Comparison of ENCODE assay signal across 21 cellular contexts in genomic region chr5:157309796-157310195, GRCh38. TPM values are rescaled to one million over a fixed set of nuclear protein-coding genes. Genes with fewer than 3 reads are reported as not detected.
DNase-seq lines count a peak whose midpoint lies in the region; ATAC-seq, FAIRE-seq and TF ChIP-seq lines count a peak whose summit lies in the region.
"Had no signal": no experiment of that assay in that cellular context is flagged by ENCODE, and none has a peak within 500 bp of the region (broad histone marks: within the 10 kb centered on the region; RNA-seq: fewer than 3 reads in every experiment).

No MANE protein-coding gene starts in this region.

- CTCF ChIA-PET in activated CD8-positive, alpha-beta T cell treated with anti-CD3 and anti-CD28 coated beads for 36 hours (lab: Charles Lee), result interaction anchor here (1.0 to 1.5 kb wide), 3 partner anchors 9 to 35 kb away, joined by 3 to 4 read pairs (median 3); no protein-coding TSS in a partner anchor
- CTCF ChIA-PET in activated CD8-positive, alpha-beta T cell treated with anti-CD3 and anti-CD28 coated beads, Interleukin-2, amount 10 ng/mL, durations not matched to agents 7 days and 5 days (lab: Charles Lee), result interaction anchor here (1.4 to 1.7 kb wide), 2 partner anchors 8 to 43 kb away, joined by 3 to 5 read pairs; no protein-coding TSS in a partner anchor

- no peak for ATAC-seq in activated CD8-positive, alpha-beta T cell treated with anti-CD3 and anti-CD28 coated beads for 36 hours
- no peak for ATAC-seq in activated CD8-positive, alpha-beta T cell treated with anti-CD3 and anti-CD28 coated beads, Interleukin-2, amount 10 ng/mL, durations not matched to agents 7 days and 5 days
- ATAC-seq: body of pancreas; stimulated activated memory B cell treated with anti-CD40 and anti-IgM and Interleukin-4, amounts not matched to agents 10 μg/mL and 1 μg/mL and 100 μg/mL, for 72 hours had no signal

- no peaks in the 10 kb centered on the region for H3K9me3 Mint-ChIP-seq in activated CD8-positive, alpha-beta T cell treated with anti-CD3 and anti-CD28 coated beads for 36 hours
- H3K9me3 Mint-ChIP-seq in activated CD8-positive, alpha-beta T cell treated with anti-CD3 and anti-CD28 coated beads, Interleukin-2, amount 10 ng/mL, durations not matched to agents 7 days and 5 days (ENCODE audit: insufficient read depth), result no peaks in the 10 kb centered on the region
- H3K9me3 Mint-ChIP-seq in activated naive CD8-positive, alpha-beta T cell treated with anti-CD3 and anti-CD28 coated beads for 36 hours, result peaks cover 7% of the 10 kb centered on the region
- no peaks in the 10 kb centered on the region for H3K9me3 Mint-ChIP-seq in neural progenitor cell
- H3K9me3 Mint-ChIP-seq: CD4-positive, alpha-beta memory T cell; T-helper 2 cell treated with Interferon-gamma antibody and Interleukin-4, amounts not matched to agents 5 μg/mL and 100 μg/mL, for 36 hours had no signal

- TF ChIP-seq POLR2A in H54 (IDR thresholded peaks at IDR 0.05; ENCODE audit: low read depth, low read length), result no peak

- H3F3A ChIP-seq in neural progenitor cell (ENCODE audit: low read depth), result no peaks in the 10 kb centered on the region

- intact Hi-C loops in activated CD8-positive, alpha-beta T cell treated with anti-CD3 and anti-CD28 coated beads for 36 hours (cut with micrococcal nuclease), result loop anchor here (5.0 kb wide), 1 partner anchor 162 kb away; no protein-coding TSS in a partner anchor
- intact Hi-C loops in head of caudate nucleus (cut with DNase I), result loop anchor here (5.0 kb wide), 2 partner anchors 42 to 57 kb away; partner anchors contain the start of gene CYFIP2

- H3K36me3 Mint-ChIP-seq in activated CD8-positive, alpha-beta T cell treated with anti-CD3 and anti-CD28 coated beads for 36 hours (ENCODE audit: low read depth), result peaks cover 68% of the 10 kb centered on the region
- peaks cover 83% of the 10 kb centered on the region for H3K36me3 Mint-ChIP-seq in activated CD8-positive, alpha-beta T cell treated with anti-CD3 and anti-CD28 coated beads, Interleukin-2, amount 10 ng/mL, durations not matched to agents 7 days and 5 days (ENCODE audit: low read depth)
- H3K36me3 Mint-ChIP-seq in activated naive CD8-positive, alpha-beta T cell treated with anti-CD3 and anti-CD28 coated beads for 36 hours, result peaks cover 59% of the 10 kb centered on the region
- peaks cover 5% of the 10 kb centered on the region for H3K36me3 Mint-ChIP-seq in neural progenitor cell

- no peak overlapping the region for H3K4me3 Mint-ChIP-seq in activated CD8-positive, alpha-beta T cell treated with anti-CD3 and anti-CD28 coated beads for 36 hours
- H3K4me3 Mint-ChIP-seq in activated CD8-positive, alpha-beta T cell treated with anti-CD3 and anti-CD28 coated beads, Interleukin-2, amount 10 ng/mL, durations not matched to agents 7 days and 5 days, result no peak overlapping the region
- no peak overlapping the region for H3K4me3 Mint-ChIP-seq in activated naive CD8-positive, alpha-beta T cell treated with anti-CD3 and anti-CD28 coated beads for 36 hours
- H3K4me3 Mint-ChIP-seq in neural progenitor cell, result no peak overlapping the region
- H3K4me3 Mint-ChIP-seq: stimulated activated memory B cell treated with anti-CD40 and anti-IgM and Interleukin-4, amounts not matched to agents 10 μg/mL and 1 μg/mL and 100 μg/mL, for 72 hours; T-helper 2 cell treated with Interferon-gamma antibody and Interleukin-4, amounts not matched to agents 5 μg/mL and 100 μg/mL, for 36 hours had no signal

- H3K4me2 ChIP-seq in neural progenitor cell, result no peak overlapping the region

- H2AFZ ChIP-seq in neural progenitor cell (replicated peaks), result no peak overlapping the region

- peaks cover 66% of the 10 kb centered on the region for H3K4me1 Mint-ChIP-seq in activated CD8-positive, alpha-beta T cell treated with anti-CD3 and anti-CD28 coated beads for 36 hours (ENCODE audit: low read depth)
- peaks cover 54% of the 10 kb centered on the region for H3K4me1 Mint-ChIP-seq in activated CD8-positive, alpha-beta T cell treated with anti-CD3 and anti-CD28 coated beads, Interleukin-2, amount 10 ng/mL, durations not matched to agents 7 days and 5 days (ENCODE audit: low read depth)
- peaks cover 62% of the 10 kb centered on the region for H3K4me1 Mint-ChIP-seq in activated naive CD8-positive, alpha-beta T cell treated with anti-CD3 and anti-CD28 coated beads for 36 hours
- H3K4me1 Mint-ChIP-seq in neural progenitor cell, result peaks cover 3% of the 10 kb centered on the region

- no peaks in the 10 kb centered on the region for H3K27me3 Mint-ChIP-seq in activated CD8-positive, alpha-beta T cell treated with anti-CD3 and anti-CD28 coated beads for 36 hours
- no peaks in the 10 kb centered on the region for H3K27me3 Mint-ChIP-seq in activated CD8-positive, alpha-beta T cell treated with anti-CD3 and anti-CD28 coated beads, Interleukin-2, amount 10 ng/mL, durations not matched to agents 7 days and 5 days (ENCODE audit: low read depth)
- no peaks in the 10 kb centered on the region for H3K27me3 Mint-ChIP-seq in activated naive CD8-positive, alpha-beta T cell treated with anti-CD3 and anti-CD28 coated beads for 36 hours
- peaks cover 2% of the 10 kb centered on the region for H3K27me3 Mint-ChIP-seq in neural progenitor cell (ENCODE audit: insufficient read depth, low read depth)
- H3K27me3 Mint-ChIP-seq: CD4-positive, alpha-beta memory T cell; stimulated activated memory B cell treated with anti-CD40 and anti-IgM and Interleukin-4, amounts not matched to agents 10 μg/mL and 1 μg/mL and 100 μg/mL, for 72 hours had no signal

- TF ChIP-seq CTCF in activated CD8-positive, alpha-beta T cell treated with anti-CD3 and anti-CD28 coated beads for 36 hours (IDR thresholded peaks at IDR 0.05), result no peak
- no peak for TF ChIP-seq CTCF in neural progenitor cell (IDR thresholded peaks at IDR 0.05)

- H3K4me1 ChIP-seq in neural progenitor cell, result peaks cover 6% of the 10 kb centered on the region
- H3K4me1 ChIP-seq: body of pancreas had no signal

- H3K79me2 ChIP-seq in neural progenitor cell (ENCODE audit: low read depth), result no peaks in the 10 kb centered on the region

- H3K27me3 ChIP-seq in neural progenitor cell, result no peaks in the 10 kb centered on the region
- H3K27me3 ChIP-seq: body of pancreas, thyroid gland had no signal

- POLR2A ChIA-PET in activated CD8-positive, alpha-beta T cell treated with anti-CD3 and anti-CD28 coated beads for 36 hours (lab: Charles Lee), result no interaction called here
- POLR2A ChIA-PET in activated CD8-positive, alpha-beta T cell treated with anti-CD3 and anti-CD28 coated beads, Interleukin-2, amount 10 ng/mL, durations not matched to agents 7 days and 5 days (lab: Charles Lee), result no interaction called here

- H3K27ac Mint-ChIP-seq in activated CD8-positive, alpha-beta T cell treated with anti-CD3 and anti-CD28 coated beads for 36 hours, result peak overlapping the region; percentile 80
- no peak overlapping the region for H3K27ac Mint-ChIP-seq in activated CD8-positive, alpha-beta T cell treated with anti-CD3 and anti-CD28 coated beads, Interleukin-2, amount 10 ng/mL, durations not matched to agents 7 days and 5 days
- peak overlapping the region; percentile 78 for H3K27ac Mint-ChIP-seq in activated naive CD8-positive, alpha-beta T cell treated with anti-CD3 and anti-CD28 coated beads for 36 hours
- no peak overlapping the region for H3K27ac Mint-ChIP-seq in neural progenitor cell

- H3K27ac ChIP-seq in neural progenitor cell, result no peak overlapping the region
- H3K27ac ChIP-seq: body of pancreas, thyroid gland had no signal

- FAIRE-seq in H54 (lab: Jason Lieb, UNC), result no peak
- FAIRE-seq: colon had no signal

- H3K4me3 ChIP-seq in neural progenitor cell, result no peak overlapping the region
- H3K4me3 ChIP-seq: body of pancreas, thyroid gland had no signal

- H3K9me3 ChIP-seq in neural progenitor cell (ENCODE audit: low read depth), result no peaks in the 10 kb centered on the region
- H3K9me3 ChIP-seq: body of pancreas, thyroid gland had no signal

- H3K9ac ChIP-seq in neural progenitor cell, result no peak overlapping the region

- DNase-seq in activated CD8-positive, alpha-beta T cell treated with anti-CD3 and anti-CD28 coated beads for 36 hours, result no peak
- no peak for DNase-seq in activated CD8-positive, alpha-beta T cell treated with anti-CD3 and anti-CD28 coated beads, Interleukin-2, amount 10 ng/mL, durations not matched to agents 7 days and 5 days
- DNase-seq in H54 (ENCODE audit: insufficient read length, low spot score) (peak; percentile 28), neural progenitor cell (ENCODE audit: low spot score) (peak; percentile 47), NCI-H2081 treated with DMSO at 0.1 percent for 48 hours (lab: John Stamatoyannopoulos, UW) (no peak), head of caudate nucleus (no peak), HuH-7 (ENCODE audit: low spot score) (no peak)
- no peak for DNase-seq in activated naive CD8-positive, alpha-beta T cell treated with anti-CD3 and anti-CD28 coated beads for 36 hours
- DNase-seq: activated effector memory CD4-positive, alpha-beta T cell treated with Interleukin-2 at 50 U/mL for 16 hours; body of pancreas; DMS79 treated with DMSO at 0.1 percent for 48 hours; midbrain; NCI-H524 treated with DMSO at 0.1 percent for 48 hours; nucleus accumbens; retina; SIG-M5; thyroid gland had no signal

- peaks cover 4% of the 10 kb centered on the region for H4K20me1 ChIP-seq in neural progenitor cell (ENCODE audit: low read depth)

- H3K36me3 ChIP-seq in neural progenitor cell, result no peaks in the 10 kb centered on the region
- H3K36me3 ChIP-seq: thyroid gland had no signal

RNA-seq across cellular contexts. Expression of gene CYFIP2, which starts 43.9 kb away (rescaled TPM):
- 100 to 1,000 TPM; 350 to 351 TPM for total RNA-seq in activated CD8-positive, alpha-beta T cell treated with anti-CD3 and anti-CD28 coated beads for 36 hours
- 100 to 1,000 TPM; 512 to 516 TPM for total RNA-seq in activated CD8-positive, alpha-beta T cell treated with anti-CD3 and anti-CD28 coated beads, Interleukin-2, amount 10 ng/mL, durations not matched to agents 7 days and 5 days
- 100 to 1,000 TPM; 324 to 325 TPM for total RNA-seq in activated naive CD8-positive, alpha-beta T cell treated with anti-CD3 and anti-CD28 coated beads for 36 hours
- 70.2 and 125 TPM in 2 replicates for total RNA-seq in neural progenitor cell (ENCODE audit: low replicate concordance)

Comparison
In these comparisons a context has a peak if more than half of its experiments do, and no peak if none do; other contexts are left out.
1. H3K27ac Mint-ChIP-seq: peak in activated CD8-positive, alpha-beta T cell treated with anti-CD3 and anti-CD28 coated beads for 36 hours (single experiment) and activated naive CD8-positive, alpha-beta T cell treated with anti-CD3 and anti-CD28 coated beads for 36 hours (single experiment); none in activated CD8-positive, alpha-beta T cell treated with anti-CD3 and anti-CD28 coated beads, Interleukin-2, amount 10 ng/mL, durations not matched to agents 7 days and 5 days (single experiment) and neural progenitor cell (single experiment).
2. DNase-seq: peak in H54 (single experiment) and neural progenitor cell (single experiment); none in activated CD8-positive, alpha-beta T cell treated with anti-CD3 and anti-CD28 coated beads for 36 hours (single experiment), activated CD8-positive, alpha-beta T cell treated with anti-CD3 and anti-CD28 coated beads, Interleukin-2, amount 10 ng/mL, durations not matched to agents 7 days and 5 days (single experiment), activated naive CD8-positive, alpha-beta T cell treated with anti-CD3 and anti-CD28 coated beads for 36 hours (single experiment), NCI-H2081 treated with DMSO at 0.1 percent for 48 hours (single experiment), head of caudate nucleus (0 of 42) and HuH-7 (single experiment).